9 cellular contexts compared by ENCODE assay signal in genomic region chr5:114101153-114101552, GRCh38.
DNase-seq lines count a peak whose midpoint lies in the region; ATAC-seq and TF ChIP-seq lines count a peak whose summit lies in the region.
"Had no signal": no experiment of that assay in that cellular context is flagged by ENCODE, and none has a peak within 500 bp of the region (broad histone marks: within the 10 kb centered on the region; RNA-seq: fewer than 3 reads in every experiment).

No MANE protein-coding gene starts in this region.

- no peak overlapping the region for H3K27ac ChIP-seq in RWPE2 (ENCODE audit: poor library complexity, severe bottlenecking)
- no peak overlapping the region for H3K27ac ChIP-seq in osteoblast (ENCODE audit: low read depth, low read length)

- H3K27me3 ChIP-seq in RWPE2 (ENCODE audit: insufficient read depth, poor library complexity, severe bottlenecking), result peaks cover 6% of the 10 kb centered on the region
- H3K27me3 ChIP-seq in osteoblast (ENCODE audit: insufficient read depth, low read length), result no peaks in the 10 kb centered on the region

- H3K36me3 Mint-ChIP-seq in T-cell, result no peaks in the 10 kb centered on the region
- H3K36me3 Mint-ChIP-seq: activated naive CD8-positive, alpha-beta T cell had no signal

- peaks cover 0 to 9% (median 0%) of the 10 kb centered on the region in 3 donors for H3K9me3 Mint-ChIP-seq in T-cell

- no peaks in the 10 kb centered on the region for H4K20me1 ChIP-seq in osteoblast (ENCODE audit: insufficient read depth, low read length)

- no peaks in the 10 kb centered on the region for H3K9me3 ChIP-seq in RWPE2 (ENCODE audit: severe bottlenecking)
- no peaks in the 10 kb centered on the region for H3K9me3 ChIP-seq in osteoblast (ENCODE audit: low read depth, low read length)

- DNase-seq in SKM-1 (lab: John Stamatoyannopoulos, UW; ENCODE audit: unreplicated experiment) (peak; percentile 6), SKM-1 treated with dmso at 0.1 percent for 144 hours (lab: John Stamatoyannopoulos, UW; ENCODE audit: unreplicated experiment) (no peak), RWPE2 (ENCODE audit: low spot score) (no peak), left ventricle myocardium superior (no peak), T-cell (no peak), osteoblast (ENCODE audit: insufficient read length, low spot score, missing footprints) (no peak)

- no peaks in the 10 kb centered on the region for H3K4me1 Mint-ChIP-seq in T-cell

- no peak overlapping the region for H3K27ac Mint-ChIP-seq in T-cell
- H3K27ac Mint-ChIP-seq: activated naive CD8-positive, alpha-beta T cell had no signal

- ATAC-seq in HG02981 (IDR thresholded peaks at IDR 0.05; ENCODE audit: unreplicated experiment) (peak; percentile 71), RWPE2 (ENCODE audit: low read depth) (peak; percentile 60; the same call in 1 of the 3 replicates), left ventricle myocardium superior (peak; percentile 52), T-cell (replicated peaks in 1 of 4) (no peak), HG03571 (IDR thresholded peaks at IDR 0.05; ENCODE audit: unreplicated experiment) (no peak)

- no peaks in the 10 kb centered on the region for H3K27me3 Mint-ChIP-seq in T-cell
- H3K27me3 Mint-ChIP-seq: activated naive CD8-positive, alpha-beta T cell had no signal

- H3K4me3 ChIP-seq in RWPE2 (ENCODE audit: severe bottlenecking), result no peak overlapping the region
- H3K4me3 ChIP-seq in osteoblast (ENCODE audit: insufficient read depth, low read length), result no peak overlapping the region

- TF ChIP-seq CTCF in RWPE2 (IDR thresholded peaks at IDR 0.05; ENCODE audit: poor library complexity, severe bottlenecking), result peak; percentile 80
- TF ChIP-seq CTCF in osteoblast (IDR thresholded peaks at IDR 0.05; ENCODE audit: extremely low read depth, low read depth, low read length), result no peak

- H3K79me2 ChIP-seq in osteoblast (ENCODE audit: insufficient read depth, low read length), result no peaks in the 10 kb centered on the region

- intact Hi-C loops in left ventricle myocardium superior (cut with micrococcal nuclease), result loop anchor here (10.0 kb wide), 2 partner anchors 204 to 354 kb away; no protein-coding TSS in a partner anchor

- H3K4me1 ChIP-seq in RWPE2 (ENCODE audit: insufficient read depth, poor library complexity, severe bottlenecking) (no peaks in the 10 kb centered on the region), osteoblast (ENCODE audit: insufficient read depth, low read length) (no peaks in the 10 kb centered on the region)

- CTCF ChIA-PET in T-cell (lab: Charles Lee), result no interaction called here

- H3K36me3 ChIP-seq in RWPE2 (ENCODE audit: low read depth) (no peaks in the 10 kb centered on the region), osteoblast (ENCODE audit: insufficient read depth, low read length) (no peaks in the 10 kb centered on the region)

- POLR2A ChIA-PET in T-cell (lab: Charles Lee), result interaction anchor here in 1 of 2 donors (0.6 kb wide), 1 partner anchor 9 kb away, joined by 8 read pairs; no protein-coding TSS in a partner anchor

- no peak overlapping the region for H3K4me2 ChIP-seq in osteoblast (ENCODE audit: insufficient read depth, low read length)

- H2AFZ ChIP-seq in osteoblast (ENCODE audit: low read length), result no peak overlapping the region

- no peak overlapping the region for H3K4me3 Mint-ChIP-seq in T-cell
- H3K4me3 Mint-ChIP-seq: activated naive CD8-positive, alpha-beta T cell had no signal

Comparison
In these comparisons a context has a peak if more than half of its experiments do, and no peak if none do; other contexts are left out.
1. ATAC-seq: peak in HG02981 (single experiment), RWPE2 (single experiment) and left ventricle myocardium superior (single experiment); none in T-cell (0 of 4) and HG03571 (single experiment).